In the genomic region with DNA sequence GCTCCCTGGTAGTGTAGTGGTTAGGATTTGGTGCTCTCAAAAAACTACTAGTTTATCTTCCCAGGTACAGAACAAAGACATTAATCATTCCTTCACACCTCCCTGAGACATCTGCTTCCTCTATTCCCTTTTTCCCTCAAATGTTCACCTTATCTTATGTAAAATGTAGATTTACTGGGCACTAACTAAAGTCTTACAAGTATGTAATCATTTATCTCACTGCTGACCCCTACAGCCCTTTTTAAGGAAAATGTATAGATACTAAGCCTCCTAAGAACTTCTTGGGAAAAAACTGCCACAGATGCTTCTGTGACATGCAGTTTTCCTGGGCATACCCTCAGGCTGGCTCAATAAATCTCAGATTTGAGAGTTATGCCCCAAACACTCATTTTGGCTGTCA, we compare ENCODE assay signal across 15 cellular contexts.
"Had no signal": no experiment of that assay in that cellular context is flagged by ENCODE, and none has a peak within 500 bp of the region (broad histone marks: within the 10 kb centered on the region; RNA-seq: fewer than 3 reads in every experiment).

No MANE protein-coding gene starts in this region.

- H3K27me3 Mint-ChIP-seq: activated CD4-positive, alpha-beta T cell treated with anti-CD3 and anti-CD28 coated beads, Interleukin-2, amount 10 ng/mL, durations not matched to agents 7 days and 5 days; activated naive CD8-positive, alpha-beta T cell treated with anti-CD3 and anti-CD28 coated beads, Interleukin-2, amount 10 ng/mL, durations not matched to agents 7 days and 5 days; brain had no signal

- H3K27ac Mint-ChIP-seq: activated CD4-positive, alpha-beta T cell treated with anti-CD3 and anti-CD28 coated beads, Interleukin-2, amount 10 ng/mL, durations not matched to agents 7 days and 5 days; activated naive CD8-positive, alpha-beta T cell treated with anti-CD3 and anti-CD28 coated beads, Interleukin-2, amount 10 ng/mL, durations not matched to agents 7 days and 5 days; activated T-cell treated with anti-CD3 and anti-CD28 coated beads, Interleukin-2, amount 50 U/mL, for 72 hours; brain; immature natural killer cell had no signal

- H3K9me3 ChIP-seq: esophagus squamous epithelium, pancreas, thoracic aorta had no signal

- ATAC-seq: activated T-cell treated with anti-CD3 and anti-CD28 coated beads, Interleukin-2, amount 50 U/mL, for 72 hours; pancreas had no signal

- H3K36me3 ChIP-seq: esophagus squamous epithelium, pancreas, thoracic aorta had no signal

- DNase-seq: activated CD4-positive, alpha-beta T cell treated with anti-CD3 and anti-CD28 coated beads, Interleukin-2, amount 10 ng/mL, durations not matched to agents 7 days and 5 days; activated CD4-positive, CD25-positive, alpha-beta regulatory T cell; activated CD8-positive, alpha-beta memory T cell treated with anti-CD3 and anti-CD28 coated beads, Interleukin-2, amount 50 U/mL, for 48 hours; activated gamma-delta T cell treated with Interleukin-2 at 50 U/mL for 16 hours; activated naive CD8-positive, alpha-beta T cell treated with anti-CD3 and anti-CD28 coated beads, Interleukin-2, amount 10 ng/mL, durations not matched to agents 7 days and 5 days; activated T-cell treated with anti-CD3 and anti-CD28 coated beads, Interleukin-2, amount 50 U/mL, for 72 hours; central memory CD4-positive, alpha-beta T cell; esophagus squamous epithelium; foreskin fibroblast; immature natural killer cell; pancreas; stimulated activated CD4-positive, alpha-beta T cell treated with anti-CD3 and anti-CD28 coated beads, Interleukin-1b, Interleukin-23, amount 100 ng/mL, for 48 hours had no signal

- H3K9me3 Mint-ChIP-seq: activated CD4-positive, alpha-beta T cell treated with anti-CD3 and anti-CD28 coated beads, Interleukin-2, amount 10 ng/mL, durations not matched to agents 7 days and 5 days; immature natural killer cell had no signal

- H3K4me3 Mint-ChIP-seq: activated CD4-positive, alpha-beta T cell treated with anti-CD3 and anti-CD28 coated beads, Interleukin-2, amount 10 ng/mL, durations not matched to agents 7 days and 5 days; activated naive CD8-positive, alpha-beta T cell treated with anti-CD3 and anti-CD28 coated beads, Interleukin-2, amount 10 ng/mL, durations not matched to agents 7 days and 5 days; activated T-cell treated with anti-CD3 and anti-CD28 coated beads, Interleukin-2, amount 50 U/mL, for 72 hours; brain; immature natural killer cell had no signal

- H3K4me1 ChIP-seq: esophagus squamous epithelium, pancreas had no signal

- H3K27me3 ChIP-seq: esophagus squamous epithelium, pancreas had no signal

- H3K4me3 ChIP-seq: coronary artery, esophagus squamous epithelium, pancreas, thoracic aorta had no signal

- H3K27ac ChIP-seq: coronary artery, esophagus squamous epithelium, pancreas, thoracic aorta had no signal

- H3K36me3 Mint-ChIP-seq: brain, immature natural killer cell had no signal
